2 cellular contexts compared by ENCODE assay signal in genomic region chr3:139481116-139481515, GRCh38.
TF ChIP-seq lines count a peak whose summit lies in the region.

No MANE protein-coding gene starts in this region.

TF ChIP-seq in GM23338, 12 proteins besides CTCF, POLR2A, EP300 and RAD21 (continued from another document):
- TF ChIP-seq ETS1 (IDR thresholded peaks at IDR 0.05) (no peak), CREB1 (CRISPR knock-in tag; IDR thresholded peaks at IDR 0.05; ENCODE audit: low read depth) (no peak), STAT1 (IDR thresholded peaks at IDR 0.05; ENCODE audit: unreplicated experiment) (no peak), REST (IDR thresholded peaks at IDR 0.05; ENCODE audit: unreplicated experiment) (no peak), JUNB (IDR thresholded peaks at IDR 0.05; ENCODE audit: unreplicated experiment) (no peak), EZH2 (IDR thresholded peaks at IDR 0.05; ENCODE audit: low read depth, unreplicated experiment) (no peak)
- TF ChIP-seq, protein P1, sequence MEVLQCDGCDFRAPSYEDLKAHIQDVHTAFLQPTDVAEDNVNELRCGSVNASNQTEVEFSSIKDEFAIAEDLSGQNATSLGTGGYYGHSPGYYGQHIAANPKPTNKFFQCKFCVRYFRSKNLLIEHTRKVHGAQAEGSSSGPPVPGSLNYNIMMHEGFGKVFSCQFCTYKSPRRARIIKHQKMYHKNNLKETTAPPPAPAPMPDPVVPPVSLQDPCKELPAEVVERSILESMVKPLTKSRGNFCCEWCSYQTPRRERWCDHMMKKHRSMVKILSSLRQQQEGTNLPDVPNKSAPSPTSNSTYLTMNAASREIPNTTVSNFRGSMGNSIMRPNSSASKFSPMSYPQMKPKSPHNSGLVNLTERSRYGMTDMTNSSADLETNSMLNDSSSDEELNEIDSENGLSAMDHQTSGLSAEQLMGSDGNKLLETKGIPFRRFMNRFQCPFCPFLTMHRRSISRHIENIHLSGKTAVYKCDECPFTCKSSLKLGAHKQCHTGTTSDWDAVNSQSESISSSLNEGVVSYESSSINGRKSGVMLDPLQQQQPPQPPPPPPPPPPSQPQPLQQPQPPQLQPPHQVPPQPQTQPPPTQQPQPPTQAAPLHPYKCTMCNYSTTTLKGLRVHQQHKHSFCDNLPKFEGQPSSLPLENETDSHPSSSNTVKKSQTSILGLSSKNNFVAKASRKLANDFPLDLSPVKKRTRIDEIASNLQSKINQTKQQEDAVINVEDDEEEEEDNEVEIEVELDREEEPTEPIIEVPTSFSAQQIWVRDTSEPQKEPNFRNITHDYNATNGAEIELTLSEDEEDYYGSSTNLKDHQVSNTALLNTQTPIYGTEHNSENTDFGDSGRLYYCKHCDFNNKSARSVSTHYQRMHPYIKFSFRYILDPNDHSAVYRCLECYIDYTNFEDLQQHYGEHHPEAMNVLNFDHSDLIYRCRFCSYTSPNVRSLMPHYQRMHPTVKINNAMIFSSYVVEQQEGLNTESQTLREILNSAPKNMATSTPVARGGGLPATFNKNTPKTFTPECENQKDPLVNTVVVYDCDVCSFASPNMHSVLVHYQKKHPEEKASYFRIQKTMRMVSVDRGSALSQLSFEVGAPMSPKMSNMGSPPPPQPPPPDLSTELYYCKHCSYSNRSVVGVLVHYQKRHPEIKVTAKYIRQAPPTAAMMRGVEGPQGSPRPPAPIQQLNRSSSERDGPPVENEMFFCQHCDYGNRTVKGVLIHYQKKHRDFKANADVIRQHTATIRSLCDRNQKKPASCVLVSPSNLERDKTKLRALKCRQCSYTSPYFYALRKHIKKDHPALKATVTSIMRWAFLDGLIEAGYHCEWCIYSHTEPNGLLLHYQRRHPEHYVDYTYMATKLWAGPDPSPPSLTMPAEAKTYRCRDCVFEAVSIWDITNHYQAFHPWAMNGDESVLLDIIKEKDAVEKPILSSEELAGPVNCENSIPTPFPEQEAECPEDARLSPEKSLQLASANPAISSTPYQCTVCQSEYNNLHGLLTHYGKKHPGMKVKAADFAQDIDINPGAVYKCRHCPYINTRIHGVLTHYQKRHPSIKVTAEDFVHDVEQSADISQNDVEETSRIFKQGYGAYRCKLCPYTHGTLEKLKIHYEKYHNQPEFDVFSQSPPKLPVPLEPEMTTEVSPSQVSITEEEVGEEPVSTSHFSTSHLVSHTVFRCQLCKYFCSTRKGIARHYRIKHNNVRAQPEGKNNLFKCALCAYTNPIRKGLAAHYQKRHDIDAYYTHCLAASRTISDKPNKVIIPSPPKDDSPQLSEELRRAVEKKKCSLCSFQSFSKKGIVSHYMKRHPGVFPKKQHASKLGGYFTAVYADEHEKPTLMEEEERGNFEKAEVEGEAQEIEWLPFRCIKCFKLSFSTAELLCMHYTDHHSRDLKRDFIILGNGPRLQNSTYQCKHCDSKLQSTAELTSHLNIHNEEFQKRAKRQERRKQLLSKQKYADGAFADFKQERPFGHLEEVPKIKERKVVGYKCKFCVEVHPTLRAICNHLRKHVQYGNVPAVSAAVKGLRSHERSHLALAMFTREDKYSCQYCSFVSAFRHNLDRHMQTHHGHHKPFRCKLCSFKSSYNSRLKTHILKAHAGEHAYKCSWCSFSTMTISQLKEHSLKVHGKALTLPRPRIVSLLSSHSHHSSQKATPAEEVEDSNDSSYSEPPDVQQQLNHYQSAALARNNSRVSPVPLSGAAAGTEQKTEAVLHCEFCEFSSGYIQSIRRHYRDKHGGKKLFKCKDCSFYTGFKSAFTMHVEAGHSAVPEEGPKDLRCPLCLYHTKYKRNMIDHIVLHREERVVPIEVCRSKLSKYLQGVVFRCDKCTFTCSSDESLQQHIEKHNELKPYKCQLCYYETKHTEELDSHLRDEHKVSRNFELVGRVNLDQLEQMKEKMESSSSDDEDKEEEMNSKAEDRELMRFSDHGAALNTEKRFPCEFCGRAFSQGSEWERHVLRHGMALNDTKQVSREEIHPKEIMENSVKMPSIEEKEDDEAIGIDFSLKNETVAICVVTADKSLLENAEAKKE (CRISPR knock-in tag; IDR thresholded peaks at IDR 0.05): no peak

TF ChIP-seq in WTC11, 78 proteins besides CTCF, POLR2A, EP300 and RAD21 (continued from another document):
- TF ChIP-seq, protein P2, sequence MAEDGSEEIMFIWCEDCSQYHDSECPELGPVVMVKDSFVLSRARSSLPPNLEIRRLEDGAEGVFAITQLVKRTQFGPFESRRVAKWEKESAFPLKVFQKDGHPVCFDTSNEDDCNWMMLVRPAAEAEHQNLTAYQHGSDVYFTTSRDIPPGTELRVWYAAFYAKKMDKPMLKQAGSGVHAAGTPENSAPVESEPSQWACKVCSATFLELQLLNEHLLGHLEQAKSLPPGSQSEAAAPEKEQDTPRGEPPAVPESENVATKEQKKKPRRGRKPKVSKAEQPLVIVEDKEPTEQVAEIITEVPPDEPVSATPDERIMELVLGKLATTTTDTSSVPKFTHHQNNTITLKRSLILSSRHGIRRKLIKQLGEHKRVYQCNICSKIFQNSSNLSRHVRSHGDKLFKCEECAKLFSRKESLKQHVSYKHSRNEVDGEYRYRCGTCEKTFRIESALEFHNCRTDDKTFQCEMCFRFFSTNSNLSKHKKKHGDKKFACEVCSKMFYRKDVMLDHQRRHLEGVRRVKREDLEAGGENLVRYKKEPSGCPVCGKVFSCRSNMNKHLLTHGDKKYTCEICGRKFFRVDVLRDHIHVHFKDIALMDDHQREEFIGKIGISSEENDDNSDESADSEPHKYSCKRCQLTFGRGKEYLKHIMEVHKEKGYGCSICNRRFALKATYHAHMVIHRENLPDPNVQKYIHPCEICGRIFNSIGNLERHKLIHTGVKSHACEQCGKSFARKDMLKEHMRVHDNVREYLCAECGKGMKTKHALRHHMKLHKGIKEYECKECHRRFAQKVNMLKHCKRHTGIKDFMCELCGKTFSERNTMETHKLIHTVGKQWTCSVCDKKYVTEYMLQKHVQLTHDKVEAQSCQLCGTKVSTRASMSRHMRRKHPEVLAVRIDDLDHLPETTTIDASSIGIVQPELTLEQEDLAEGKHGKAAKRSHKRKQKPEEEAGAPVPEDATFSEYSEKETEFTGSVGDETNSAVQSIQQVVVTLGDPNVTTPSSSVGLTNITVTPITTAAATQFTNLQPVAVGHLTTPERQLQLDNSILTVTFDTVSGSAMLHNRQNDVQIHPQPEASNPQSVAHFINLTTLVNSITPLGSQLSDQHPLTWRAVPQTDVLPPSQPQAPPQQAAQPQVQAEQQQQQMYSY (CRISPR knock-in tag; IDR thresholded peaks at IDR 0.05): no peak
- TF ChIP-seq GABPB1 (CRISPR knock-in tag; IDR thresholded peaks at IDR 0.05) (no peak), ZNF425 (CRISPR knock-in tag; conservative IDR thresholded peaks at IDR 0.05) (no peak), NFE2L1 (CRISPR knock-in tag; IDR thresholded peaks at IDR 0.05) (no peak), TEAD4 (CRISPR knock-in tag; IDR thresholded peaks at IDR 0.05) (no peak)
- TF ChIP-seq, protein P3, sequence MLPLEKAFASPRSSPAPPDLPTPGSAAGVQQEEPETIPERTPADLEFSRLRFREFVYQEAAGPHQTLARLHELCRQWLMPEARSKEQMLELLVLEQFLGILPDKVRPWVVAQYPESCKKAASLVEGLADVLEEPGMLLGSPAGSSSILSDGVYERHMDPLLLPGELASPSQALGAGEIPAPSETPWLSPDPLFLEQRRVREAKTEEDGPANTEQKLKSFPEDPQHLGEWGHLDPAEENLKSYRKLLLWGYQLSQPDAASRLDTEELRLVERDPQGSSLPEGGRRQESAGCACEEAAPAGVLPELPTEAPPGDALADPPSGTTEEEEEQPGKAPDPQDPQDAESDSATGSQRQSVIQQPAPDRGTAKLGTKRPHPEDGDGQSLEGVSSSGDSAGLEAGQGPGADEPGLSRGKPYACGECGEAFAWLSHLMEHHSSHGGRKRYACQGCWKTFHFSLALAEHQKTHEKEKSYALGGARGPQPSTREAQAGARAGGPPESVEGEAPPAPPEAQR (CRISPR knock-in tag; IDR thresholded peaks at IDR 0.05): no peak
